1 cellular context compared by ENCODE assay signal in the genomic region with DNA sequence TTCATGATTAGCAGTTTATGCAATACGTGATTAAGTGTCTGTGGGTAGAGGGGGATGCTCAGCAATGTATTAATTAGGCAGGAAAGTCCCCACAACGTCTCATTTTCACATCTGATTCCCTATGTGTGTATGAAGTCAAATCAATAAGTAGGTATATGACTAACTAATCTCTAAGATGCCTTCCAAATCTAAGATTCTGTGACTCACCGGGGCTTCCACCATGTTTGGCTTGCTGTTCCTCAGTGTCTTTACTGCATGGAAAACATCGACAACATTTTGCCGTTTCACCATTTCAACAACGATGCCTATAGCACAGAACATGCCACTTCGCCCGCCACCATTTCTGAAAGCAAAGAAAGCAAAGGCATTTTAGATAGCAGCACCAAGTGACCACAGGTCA.
TF ChIP-seq lines count a peak whose summit lies in the region.

No MANE protein-coding gene starts in this region.

TF ChIP-seq in SK-N-SH treated with all-trans-retinoic acid at 6 μM for 48 hours, 23 proteins besides CTCF, POLR2A, EP300 and RAD21 (continued from another document):
- TF ChIP-seq, protein P1, sequence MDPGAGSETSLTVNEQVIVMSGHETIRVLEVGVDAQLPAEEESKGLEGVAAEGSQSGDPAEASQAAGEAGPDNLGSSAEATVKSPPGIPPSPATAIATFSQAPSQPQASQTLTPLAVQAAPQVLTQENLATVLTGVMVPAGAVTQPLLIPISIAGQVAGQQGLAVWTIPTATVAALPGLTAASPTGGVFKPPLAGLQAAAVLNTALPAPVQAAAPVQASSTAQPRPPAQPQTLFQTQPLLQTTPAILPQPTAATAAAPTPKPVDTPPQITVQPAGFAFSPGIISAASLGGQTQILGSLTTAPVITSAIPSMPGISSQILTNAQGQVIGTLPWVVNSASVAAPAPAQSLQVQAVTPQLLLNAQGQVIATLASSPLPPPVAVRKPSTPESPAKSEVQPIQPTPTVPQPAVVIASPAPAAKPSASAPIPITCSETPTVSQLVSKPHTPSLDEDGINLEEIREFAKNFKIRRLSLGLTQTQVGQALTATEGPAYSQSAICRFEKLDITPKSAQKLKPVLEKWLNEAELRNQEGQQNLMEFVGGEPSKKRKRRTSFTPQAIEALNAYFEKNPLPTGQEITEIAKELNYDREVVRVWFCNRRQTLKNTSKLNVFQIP (CRISPR knock-in tag; IDR thresholded peaks at IDR 0.05; ENCODE audit: borderline replicate concordance, low read depth), result no peak
- no peak for TF ChIP-seq ZC3H10 (CRISPR knock-in tag; IDR thresholded peaks at IDR 0.05)
